In the genomic region with DNA sequence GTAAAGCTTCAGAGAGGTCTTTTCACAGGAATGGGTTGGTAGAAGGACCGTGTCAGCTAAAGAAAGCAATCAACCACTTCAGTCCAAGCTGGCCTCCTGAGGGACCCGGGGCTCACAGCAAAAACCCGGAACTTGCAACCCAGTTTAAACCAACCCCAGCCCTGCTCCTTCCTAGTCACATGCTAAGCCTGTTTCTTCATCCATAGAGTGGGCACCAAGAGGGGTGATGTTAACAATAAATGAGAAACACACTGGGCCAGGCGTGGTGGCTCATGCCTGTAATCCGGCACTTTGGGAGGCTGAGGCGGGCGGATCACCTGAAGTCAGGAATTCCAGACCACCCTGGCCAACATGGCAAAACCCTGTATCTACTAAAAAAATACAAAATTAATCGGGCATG, we compare ENCODE assay signal across 1 cellular context.
TF ChIP-seq lines count a peak whose summit lies in the region.

No MANE protein-coding gene starts in this region.

TF ChIP-seq in SK-N-SH treated with all-trans-retinoic acid at 6 μM for 48 hours, 23 proteins besides CTCF, POLR2A, EP300 and RAD21 (continued from another document):
- TF ChIP-seq, protein P1, sequence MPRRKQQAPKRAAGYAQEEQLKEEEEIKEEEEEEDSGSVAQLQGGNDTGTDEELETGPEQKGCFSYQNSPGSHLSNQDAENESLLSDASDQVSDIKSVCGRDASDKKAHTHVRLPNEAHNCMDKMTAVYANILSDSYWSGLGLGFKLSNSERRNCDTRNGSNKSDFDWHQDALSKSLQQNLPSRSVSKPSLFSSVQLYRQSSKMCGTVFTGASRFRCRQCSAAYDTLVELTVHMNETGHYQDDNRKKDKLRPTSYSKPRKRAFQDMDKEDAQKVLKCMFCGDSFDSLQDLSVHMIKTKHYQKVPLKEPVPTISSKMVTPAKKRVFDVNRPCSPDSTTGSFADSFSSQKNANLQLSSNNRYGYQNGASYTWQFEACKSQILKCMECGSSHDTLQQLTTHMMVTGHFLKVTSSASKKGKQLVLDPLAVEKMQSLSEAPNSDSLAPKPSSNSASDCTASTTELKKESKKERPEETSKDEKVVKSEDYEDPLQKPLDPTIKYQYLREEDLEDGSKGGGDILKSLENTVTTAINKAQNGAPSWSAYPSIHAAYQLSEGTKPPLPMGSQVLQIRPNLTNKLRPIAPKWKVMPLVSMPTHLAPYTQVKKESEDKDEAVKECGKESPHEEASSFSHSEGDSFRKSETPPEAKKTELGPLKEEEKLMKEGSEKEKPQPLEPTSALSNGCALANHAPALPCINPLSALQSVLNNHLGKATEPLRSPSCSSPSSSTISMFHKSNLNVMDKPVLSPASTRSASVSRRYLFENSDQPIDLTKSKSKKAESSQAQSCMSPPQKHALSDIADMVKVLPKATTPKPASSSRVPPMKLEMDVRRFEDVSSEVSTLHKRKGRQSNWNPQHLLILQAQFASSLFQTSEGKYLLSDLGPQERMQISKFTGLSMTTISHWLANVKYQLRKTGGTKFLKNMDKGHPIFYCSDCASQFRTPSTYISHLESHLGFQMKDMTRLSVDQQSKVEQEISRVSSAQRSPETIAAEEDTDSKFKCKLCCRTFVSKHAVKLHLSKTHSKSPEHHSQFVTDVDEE (CRISPR knock-in tag; IDR thresholded peaks at IDR 0.05): no peak
- TF ChIP-seq ARNTL (CRISPR knock-in tag; IDR thresholded peaks at IDR 0.05; ENCODE audit: borderline replicate concordance, low read depth): no peak
- TF ChIP-seq ZFP3 (CRISPR knock-in tag; IDR thresholded peaks at IDR 0.05): no peak
- TF ChIP-seq ZNF565 (CRISPR knock-in tag; conservative IDR thresholded peaks at IDR 0.05; ENCODE audit: low read depth): no peak
- TF ChIP-seq RARB (CRISPR knock-in tag; IDR thresholded peaks at IDR 0.05): no peak
- no peak for TF ChIP-seq OSR1 (CRISPR knock-in tag; IDR thresholded peaks at IDR 0.05)
- TF ChIP-seq ZNF8 (CRISPR knock-in tag; IDR thresholded peaks at IDR 0.05): no peak
- TF ChIP-seq BACH2 (CRISPR knock-in tag; IDR thresholded peaks at IDR 0.05; ENCODE audit: borderline replicate concordance): no peak
- TF ChIP-seq TCF4 (CRISPR knock-in tag; IDR thresholded peaks at IDR 0.05; ENCODE audit: borderline replicate concordance): no peak
TF ChIP-seq in SK-N-SH treated with all-trans-retinoic acid at 6 μM for 48 hours: peak in this region for 0.
